Comparison of ENCODE assay signal across 8 cellular contexts in genomic region chr6:136927313-136927712, GRCh38. TPM values are rescaled to one million over a fixed set of nuclear protein-coding genes. Genes with fewer than 3 reads are reported as not detected.
DNase-seq lines count a peak whose midpoint lies in the region; ATAC-seq and TF ChIP-seq lines count a peak whose summit lies in the region.

No MANE protein-coding gene starts in this region.

- no peaks in the 10 kb centered on the region for H4K20me1 ChIP-seq in hepatocyte (ENCODE audit: insufficient read depth, poor library complexity, severe bottlenecking)

- peaks cover 12% of the 10 kb centered on the region for H3K4me1 ChIP-seq in CD4-positive, alpha-beta memory T cell (ENCODE audit: insufficient read depth, low read length)
- no peaks in the 10 kb centered on the region for H3K4me1 ChIP-seq in hepatocyte (ENCODE audit: insufficient read depth)
- peaks cover 3 to 11% of the 10 kb centered on the region in 2 donors for H3K4me1 ChIP-seq in ascending aorta
- H3K4me1 ChIP-seq in upper lobe of left lung = peaks cover 12 to 17% (median 15%) of the 10 kb centered on the region in 4 donors

- peaks cover 3 to 15% (median 12%) of the 10 kb centered on the region in 4 donors for H3K4me1 Mint-ChIP-seq in CD4-positive, alpha-beta memory T cell

- no peak overlapping the region for H3K27ac Mint-ChIP-seq in CD4-positive, alpha-beta memory T cell

- H3K36me3 ChIP-seq in CD4-positive, alpha-beta memory T cell (ENCODE audit: insufficient read depth, low read length) = no peaks in the 10 kb centered on the region
- H3K36me3 ChIP-seq in hepatocyte (replicated peaks; ENCODE audit: insufficient read depth, low read depth) = no peaks in the 10 kb centered on the region
- H3K36me3 ChIP-seq in ascending aorta = no peaks in the 10 kb centered on the region
- no peaks in the 10 kb centered on the region for H3K36me3 ChIP-seq in upper lobe of left lung

- no peak for TF ChIP-seq CTCF in RWPE1 (conservative IDR thresholded peaks at IDR 0.05; ENCODE audit: low read depth)
- TF ChIP-seq CTCF in hepatocyte (IDR thresholded peaks at IDR 0.05; ENCODE audit: poor library complexity) = peak; percentile 9
- TF ChIP-seq CTCF in ascending aorta (IDR thresholded peaks at IDR 0.05) = peak in 1 of 3 experiments; percentile 17
- no peak for TF ChIP-seq CTCF in upper lobe of left lung (IDR thresholded peaks at IDR 0.05)

- POLR2A ChIA-PET in CD4-positive, alpha-beta memory T cell (lab: Charles Lee; ENCODE audit: partially characterized antibody) = no interaction called here
- POLR2A ChIA-PET in RWPE1 (lab: Yijun Ruan, JAX; ENCODE audit: low non-redundant PET) = no interaction called here

- TF ChIP-seq POLR2A in upper lobe of left lung (IDR thresholded peaks at IDR 0.05) = no peak

- no peaks in the 10 kb centered on the region for H3K9me3 ChIP-seq in CD4-positive, alpha-beta memory T cell (ENCODE audit: control insufficient read depth in 1 of 2, low read length in 2 of 2)
- H3K9me3 ChIP-seq in hepatocyte (ENCODE audit: low read depth) = no peaks in the 10 kb centered on the region
- no peaks in the 10 kb centered on the region for H3K9me3 ChIP-seq in ascending aorta
- H3K9me3 ChIP-seq in upper lobe of left lung = no peaks in the 10 kb centered on the region

- DNase-seq in CD4-positive, alpha-beta memory T cell = peak in 3 of 5 donors; percentile 4 to 10 (median 7)
- DNase-seq in RWPE1 (ENCODE audit: low spot score) (peak; percentile 31), hepatocyte (ENCODE audit: low spot score) (peak; percentile 9), HCEC 1CT (no peak), ascending aorta (ENCODE audit: low spot score in 2 of 2) (no peak), upper lobe of left lung (no peak), DMS153 (lab: John Stamatoyannopoulos, UW) (no peak)

- H2AFZ ChIP-seq in hepatocyte = no peak overlapping the region

- H3K9me2 ChIP-seq in hepatocyte (replicated peaks; ENCODE audit: insufficient read depth) = no peaks in the 10 kb centered on the region

- no peak overlapping the region for H3K4me2 ChIP-seq in hepatocyte

- 67% methylated on average over 3 of the region's 3 CpGs for WGBS in hepatocyte (ENCODE audit: low lambda C conversion rate, missing lambda C conversion rate)
- 66 to 70% methylated on average over 3 of the region's 3 CpGs for WGBS in upper lobe of left lung, 2 donors

- H3K79me2 ChIP-seq in hepatocyte = no peaks in the 10 kb centered on the region

- CTCF ChIA-PET in CD4-positive, alpha-beta memory T cell (lab: Charles Lee; ENCODE audit: partially characterized antibody) = interaction anchor here (1.8 kb wide), 1 partner anchor 284 kb away, joined by 7 read pairs; no protein-coding TSS in a partner anchor
- CTCF ChIA-PET in RWPE1 (lab: Yijun Ruan, JAX) = interaction anchor here (0.6 kb wide), 2 partner anchors 12 to 286 kb away, joined by 3 to 5 read pairs; no protein-coding TSS in a partner anchor

- H3K27me3 Mint-ChIP-seq in CD4-positive, alpha-beta memory T cell = peaks cover 28 to 35% of the 10 kb centered on the region in 2 donors

- ATAC-seq in GM19395 (IDR thresholded peaks at IDR 0.05; ENCODE audit: unreplicated experiment) = peak; percentile 52
- no peak for ATAC-seq in upper lobe of left lung (ENCODE audit: low FRiP score in 2 of 2)

- H3K36me3 Mint-ChIP-seq in CD4-positive, alpha-beta memory T cell = no peaks in the 10 kb centered on the region

- no peak overlapping the region for H3K4me3 ChIP-seq in CD4-positive, alpha-beta memory T cell (ENCODE audit: low read length in 2 of 2)
- H3K4me3 ChIP-seq in hepatocyte (no peak overlapping the region), ascending aorta (no peak overlapping the region), upper lobe of left lung (no peak overlapping the region)

- no peak for TF ChIP-seq EP300 in upper lobe of left lung (IDR thresholded peaks at IDR 0.05)

- H3K4me3 Mint-ChIP-seq in CD4-positive, alpha-beta memory T cell = no peak overlapping the region

- intact Hi-C loops in CD4-positive, alpha-beta memory T cell (cut with micrococcal nuclease) = loop anchor here (10.0 kb wide), 1 partner anchor 323 kb away; no protein-coding TSS in a partner anchor
- intact Hi-C loops in ascending aorta (cut with DNase I) = no loop called here

- peaks cover 0 to 4% (median 0%) of the 10 kb centered on the region in 8 donors for H3K9me3 Mint-ChIP-seq in CD4-positive, alpha-beta memory T cell

- peaks cover 13% of the 10 kb centered on the region for H3K27me3 ChIP-seq in CD4-positive, alpha-beta memory T cell (ENCODE audit: insufficient read depth, low read length)
- H3K27me3 ChIP-seq in hepatocyte (peaks cover 28% of the 10 kb centered on the region), ascending aorta (peaks cover 5% of the 10 kb centered on the region), upper lobe of left lung (peaks cover 0 to 19% (median 14%) of the 10 kb centered on the region in 4 donors)

- H3K27ac ChIP-seq in CD4-positive, alpha-beta memory T cell (ENCODE audit: low read depth, low read length) = no peak overlapping the region
- no peak overlapping the region for H3K27ac ChIP-seq in RWPE1
- no peak overlapping the region for H3K27ac ChIP-seq in hepatocyte
- H3K27ac ChIP-seq in ascending aorta = no peak overlapping the region
- no peak overlapping the region for H3K27ac ChIP-seq in upper lobe of left lung

RNA-seq across cellular contexts. Expression of gene SLC35D3, which starts 5.2 kb away (rescaled TPM):
- total RNA-seq in CD4-positive, alpha-beta memory T cell = not detected
- not detected for polyA plus RNA-seq in CD4-positive, alpha-beta memory T cell
- total RNA-seq in hepatocyte = not detected in 2 replicates
- polyA plus RNA-seq in hepatocyte = 0.12 TPM in 1 of 2 replicates, not detected in the other
- not detected for total RNA-seq in ascending aorta
- under 1 TPM in 1 of 6 donors, not detected in 5; 0.13 TPM for total RNA-seq in upper lobe of left lung

Comparison
In these comparisons a context has a peak if more than half of its experiments do, and no peak if none do; other contexts are left out.
1. DNase-seq: peak in CD4-positive, alpha-beta memory T cell (3 of 5), RWPE1 (single experiment) and hepatocyte (single experiment); none in HCEC 1CT (single experiment), ascending aorta (0 of 2), upper lobe of left lung (0 of 2) and DMS153 (single experiment).